Comparison of ENCODE assay signal across 12 cellular contexts in the genomic region with DNA sequence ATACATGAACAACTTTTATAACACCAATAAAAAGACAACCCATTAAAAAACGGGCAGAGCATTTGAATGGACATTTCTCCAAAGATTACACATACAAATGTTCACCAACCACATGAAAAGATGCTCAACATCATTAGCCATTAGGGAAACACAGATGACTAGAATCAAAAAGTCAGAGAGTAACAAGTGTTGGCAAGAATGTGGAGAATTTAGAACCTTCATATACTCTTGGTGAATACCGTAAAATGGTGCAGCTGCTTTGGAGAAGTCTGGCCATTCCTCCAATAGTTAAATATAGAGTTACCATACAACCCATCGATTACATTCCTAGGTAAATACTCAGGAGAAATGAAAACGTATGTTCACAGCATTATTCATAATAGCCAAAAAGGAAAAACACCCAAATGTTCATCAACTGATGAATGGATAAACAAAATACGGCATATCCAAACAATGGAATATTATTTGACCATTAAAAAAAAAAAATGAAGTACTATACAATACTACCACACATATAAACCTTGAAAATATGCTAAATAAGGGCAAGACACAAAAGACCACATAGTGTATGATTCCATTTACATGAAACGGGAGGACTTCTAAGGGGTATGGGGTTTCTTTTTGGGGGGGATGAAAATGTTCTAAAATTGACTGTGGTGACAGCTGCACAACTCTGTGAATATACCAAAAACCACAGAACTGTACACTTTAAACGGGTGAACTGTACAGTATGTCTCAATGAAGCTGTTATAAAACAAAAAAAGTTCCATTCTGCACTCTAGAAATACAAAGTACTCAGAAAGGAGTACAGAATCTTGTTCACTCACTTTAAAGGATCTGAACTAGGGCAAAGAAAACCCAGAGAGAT. TPM values are rescaled to one million over a fixed set of nuclear protein-coding genes. Genes with fewer than 3 reads are reported as not detected.
DNase-seq lines count a peak whose midpoint lies in the region; ATAC-seq and TF ChIP-seq lines count a peak whose summit lies in the region.
"Had no signal": no experiment of that assay in that cellular context is flagged by ENCODE, and none has a peak within 500 bp of the region (broad histone marks: within the 10 kb centered on the region; RNA-seq: fewer than 3 reads in every experiment).

No MANE protein-coding gene starts in this region.

- H3K9me3 Mint-ChIP-seq in HFFc6 (no peaks in the 10 kb centered on the region), memory B cell (no peaks in the 10 kb centered on the region)
- H3K9me3 Mint-ChIP-seq in activated T-helper 17 cell treated with anti-CD3 and anti-CD28 coated beads, Interleukin-2, amount 50 U/mL, for 72 hours = no peaks in the 10 kb centered on the region

- H3K27ac Mint-ChIP-seq in HFFc6 (peak overlapping the region; percentile 96), memory B cell (peak overlapping the region; percentile 79)
- no peak overlapping the region for H3K27ac Mint-ChIP-seq in activated T-helper 17 cell treated with anti-CD3 and anti-CD28 coated beads, Interleukin-2, amount 50 U/mL, for 72 hours

- H3K4me3 ChIP-seq in astrocyte of the cerebellum (ENCODE audit: low read depth, low read length) = peak overlapping the region; percentile 87
- peak overlapping the region; percentile 96 for H3K4me3 ChIP-seq in suprapubic skin

- in situ Hi-C loops in astrocyte of the cerebellum (cut with HindIII; ENCODE audit: low sequenced_read_pairs) = loop anchor here (10.0 kb wide), 1 partner anchor 63 kb away; no protein-coding TSS in a partner anchor

- H3K9me3 ChIP-seq in suprapubic skin = no peaks in the 10 kb centered on the region
- H3K9me3 ChIP-seq: heart right ventricle had no signal

- peaks cover 71% of the 10 kb centered on the region for H3K4me1 Mint-ChIP-seq in HFFc6 (ENCODE audit: low read depth)
- peaks cover 49% of the 10 kb centered on the region for H3K4me1 Mint-ChIP-seq in memory B cell
- peaks cover 44% of the 10 kb centered on the region for H3K4me1 Mint-ChIP-seq in activated T-helper 17 cell treated with anti-CD3 and anti-CD28 coated beads, Interleukin-2, amount 50 U/mL, for 72 hours

- H3K4me3 Mint-ChIP-seq in HFFc6 = peak overlapping the region; percentile 91
- no peak overlapping the region for H3K4me3 Mint-ChIP-seq in memory B cell
- no peak overlapping the region for H3K4me3 Mint-ChIP-seq in activated T-helper 17 cell treated with anti-CD3 and anti-CD28 coated beads, Interleukin-2, amount 50 U/mL, for 72 hours

- TF ChIP-seq CTCF in HFFc6 (IDR thresholded peaks at IDR 0.05) = no peak
- no peak for TF ChIP-seq CTCF in astrocyte of the cerebellum (IDR thresholded peaks at IDR 0.05; ENCODE audit: low read depth, low read length, missing control alignments)
- no peak for TF ChIP-seq CTCF in suprapubic skin (IDR thresholded peaks at IDR 0.05)

- DNase-seq in HFFc6 = no peak
- no peak for DNase-seq in astrocyte of the cerebellum (ENCODE audit: low read depth)
- no peak for DNase-seq in memory B cell (ENCODE audit: low spot score in 2 of 2)
- no peak for DNase-seq in suprapubic skin (ENCODE audit: low spot score in 2 of 2)
- DNase-seq in NCI-H1436 treated with DMSO at 0.1 percent for 48 hours (lab: John Stamatoyannopoulos, UW) = no peak
- DNase-seq in pons (ENCODE audit: low spot score) = no peak
- DNase-seq: activated T-cell treated with anti-CD3 and anti-CD28 coated beads, Interleukin-2, amount 50 U/mL, for 1 hour; caudate nucleus; heart right ventricle; NCI-H187 treated with DMSO at 0.1 percent for 48 hours; stimulated activated naive CD4-positive, alpha-beta T cell treated with Interleukin-2 at 50 U/mL for 16 hours had no signal

- no peaks in the 10 kb centered on the region for H3K27me3 ChIP-seq in suprapubic skin
- H3K27me3 ChIP-seq: heart right ventricle had no signal

- no peak for TF ChIP-seq POLR2A in suprapubic skin (IDR thresholded peaks at IDR 0.05)

- 70% methylated on average over 7 of the region's 7 CpGs for WGBS in suprapubic skin

- H3K4me1 ChIP-seq in suprapubic skin = peaks cover 58% of the 10 kb centered on the region

- H3K27me3 Mint-ChIP-seq in HFFc6 (ENCODE audit: insufficient read depth) (peaks cover 12% of the 10 kb centered on the region), memory B cell (no peaks in the 10 kb centered on the region)
- H3K27me3 Mint-ChIP-seq in activated T-helper 17 cell treated with anti-CD3 and anti-CD28 coated beads, Interleukin-2, amount 50 U/mL, for 72 hours = no peaks in the 10 kb centered on the region

- H3K36me3 ChIP-seq in suprapubic skin = no peaks in the 10 kb centered on the region
- H3K36me3 ChIP-seq: heart right ventricle had no signal

- no peak for TF ChIP-seq EP300 in suprapubic skin (IDR thresholded peaks at IDR 0.05)

- H3K36me3 Mint-ChIP-seq in HFFc6 (ENCODE audit: low read depth) (peaks cover 59% of the 10 kb centered on the region), memory B cell (no peaks in the 10 kb centered on the region)
- H3K36me3 Mint-ChIP-seq in activated T-helper 17 cell treated with anti-CD3 and anti-CD28 coated beads, Interleukin-2, amount 50 U/mL, for 72 hours (ENCODE audit: low read depth) = peaks cover 19% of the 10 kb centered on the region

- ATAC-seq in memory B cell (ENCODE audit: low read depth) = no peak
- ATAC-seq in activated T-helper 17 cell treated with anti-CD3 and anti-CD28 coated beads, Interleukin-2, amount 50 U/mL, for 72 hours (replicated peaks) = no peak
- ATAC-seq: heart right ventricle had no signal

- H3K27ac ChIP-seq in suprapubic skin = no peak overlapping the region

RNA-seq across cellular contexts. Expression of a gene that starts 3.2 kb away (rescaled TPM):
- total RNA-seq in HFFc6 (2021; fragmentation: NEBNext Ultra II Directional; extraction: Animal tissue kit (Norgen Biotek cat#: 25700)) = 100 to 1,000 TPM; 541 to 709 (median 649) TPM
- 100 to 1,000 TPM; 117 to 175 (median 142) TPM for total RNA-seq in suprapubic skin
- 100 to 1,000 TPM in 1 of 2 donors, 10 to 100 TPM in 1; 81.9 to 101 TPM for total RNA-seq in activated T-helper 17 cell treated with anti-CD3 and anti-CD28 coated beads, Interleukin-2, amount 50 U/mL, for 72 hours
